In genomic region chr15:62163397-62163796, GRCh38 we compare ENCODE assay signal across 13 cellular contexts. TPM values are rescaled to one million over a fixed set of nuclear protein-coding genes. Genes with fewer than 3 reads are reported as not detected.
DNase-seq lines count a peak whose midpoint lies in the region; ATAC-seq and TF ChIP-seq lines count a peak whose summit lies in the region.
"Had no signal": no experiment of that assay in that cellular context is flagged by ENCODE, and none has a peak within 500 bp of the region (broad histone marks: within the 10 kb centered on the region; RNA-seq: fewer than 3 reads in every experiment).

No MANE protein-coding gene starts in this region.

- peaks cover 83% of the 10 kb centered on the region for H3K27me3 Mint-ChIP-seq in stimulated activated naive CD8-positive, alpha-beta T cell treated with anti-CD3 and anti-CD28 coated beads, Interleukin-15, Interleukin-2, amounts not matched to agents 100 ng/mL and 50 ng/mL, for 24 hours
- H3K27me3 Mint-ChIP-seq in nephron (ENCODE audit: low read depth), result peaks cover 73% of the 10 kb centered on the region

- no peak for DNase-seq in stimulated activated naive CD8-positive, alpha-beta T cell treated with anti-CD3 and anti-CD28 coated beads, Interleukin-15, Interleukin-2, amounts not matched to agents 100 U/mL and 50 U/mL, for 24 hours
- peak; percentile 53 for DNase-seq in dermis blood vessel endothelial cell
- DNase-seq in MG63, result no peak
- no peak for DNase-seq in activated CD4-positive, alpha-beta T cell treated with anti-CD3 and anti-CD28 coated beads, Interleukin-2, amount 50 U/mL, for 1 hour
- DNase-seq: activated gamma-delta T cell, C1 segment of cervical spinal cord, MV-4-11 had no signal

- peaks cover 2% of the 10 kb centered on the region; the same call in 1 of the 2 replicates for H3K9me3 ChIP-seq in MG63
- H3K9me3 ChIP-seq: mucosa of descending colon had no signal

- peaks cover 5% of the 10 kb centered on the region for H3K9me3 Mint-ChIP-seq in stimulated activated naive CD8-positive, alpha-beta T cell treated with anti-CD3 and anti-CD28 coated beads, Interleukin-15, Interleukin-2, amounts not matched to agents 100 ng/mL and 50 ng/mL, for 24 hours
- H3K9me3 Mint-ChIP-seq in nephron, result peaks cover 9% of the 10 kb centered on the region

- no peak for ATAC-seq in stimulated activated naive CD8-positive, alpha-beta T cell treated with anti-CD3 and anti-CD28 coated beads, Interleukin-15, Interleukin-2, amounts not matched to agents 100 U/mL and 50 U/mL, for 24 hours
- no peak for ATAC-seq in HG02588 (IDR thresholded peaks at IDR 0.05; ENCODE audit: unreplicated experiment)

- no peak for TF ChIP-seq CTCF in nephron (IDR thresholded peaks at IDR 0.05; ENCODE audit: unreplicated experiment in 3 of 3)

- H3K4me3 ChIP-seq in urinary bladder (ENCODE audit: low read depth, low read length) (peak overlapping the region; percentile 47), MG63 (no peak overlapping the region)
- H3K4me3 ChIP-seq: mucosa of descending colon had no signal

- H3K4me1 Mint-ChIP-seq in stimulated activated naive CD8-positive, alpha-beta T cell treated with anti-CD3 and anti-CD28 coated beads, Interleukin-15, Interleukin-2, amounts not matched to agents 100 ng/mL and 50 ng/mL, for 24 hours (ENCODE audit: low read depth), result peaks cover 21% of the 10 kb centered on the region
- peaks cover 8% of the 10 kb centered on the region for H3K4me1 Mint-ChIP-seq in nephron

- WGBS in urinary bladder, result 69% methylated on average over 9 of the region's 9 CpGs

- H3K36me3 ChIP-seq in urinary bladder (ENCODE audit: insufficient read depth) (no peaks in the 10 kb centered on the region), MG63 (no peaks in the 10 kb centered on the region)

- H3K27me3 ChIP-seq in MG63, result peaks cover 11% of the 10 kb centered on the region; the same call in 1 of the 2 replicates

- no peak overlapping the region for H3K27ac Mint-ChIP-seq in stimulated activated naive CD8-positive, alpha-beta T cell treated with anti-CD3 and anti-CD28 coated beads, Interleukin-15, Interleukin-2, amounts not matched to agents 100 ng/mL and 50 ng/mL, for 24 hours
- H3K27ac Mint-ChIP-seq in nephron, result no peak overlapping the region

- peak overlapping the region; percentile 53 for H3K4me3 Mint-ChIP-seq in stimulated activated naive CD8-positive, alpha-beta T cell treated with anti-CD3 and anti-CD28 coated beads, Interleukin-15, Interleukin-2, amounts not matched to agents 100 ng/mL and 50 ng/mL, for 24 hours
- H3K4me3 Mint-ChIP-seq in nephron, result peak overlapping the region; percentile 74 to 82 (median 75)

- no peak overlapping the region for H3K27ac ChIP-seq in urinary bladder (ENCODE audit: low read depth)

- H3K36me3 Mint-ChIP-seq in stimulated activated naive CD8-positive, alpha-beta T cell treated with anti-CD3 and anti-CD28 coated beads, Interleukin-15, Interleukin-2, amounts not matched to agents 100 ng/mL and 50 ng/mL, for 24 hours (ENCODE audit: low read depth), result no peaks in the 10 kb centered on the region
- H3K36me3 Mint-ChIP-seq in nephron (ENCODE audit: low read depth), result no peaks in the 10 kb centered on the region

- no peaks in the 10 kb centered on the region for H3K4me1 ChIP-seq in urinary bladder (ENCODE audit: insufficient read depth)

RNA-seq across cellular contexts. Expression of gene C2CD4B, which starts 1.7 kb away (rescaled TPM):
- total RNA-seq in dermis blood vessel endothelial cell (34.9 and 96.0 TPM in 2 replicates), urinary bladder (2.2 TPM)
- 1.5 TPM for polyA plus RNA-seq in urinary bladder
- total RNA-seq in MG63 (2014; rRNA removed; shearing (Covaris generic); ENCODE audit: low replicate concordance), result not detected in 2 replicates
- total RNA-seq: RPMI7951 had no signal

Comparison
In these comparisons a context has a peak if more than half of its experiments do, and no peak if none do; other contexts are left out.
1. RNA of gene C2CD4B, which starts 1.7 kb away (total RNA-seq): 34.9 to 96.0 TPM in dermis blood vessel endothelial cell; 2.2 TPM in urinary bladder (single experiment) and not detected in MG63; every median in the first group is over 10 times any median in the second.